8 cellular contexts compared by ENCODE assay signal in the genomic region with DNA sequence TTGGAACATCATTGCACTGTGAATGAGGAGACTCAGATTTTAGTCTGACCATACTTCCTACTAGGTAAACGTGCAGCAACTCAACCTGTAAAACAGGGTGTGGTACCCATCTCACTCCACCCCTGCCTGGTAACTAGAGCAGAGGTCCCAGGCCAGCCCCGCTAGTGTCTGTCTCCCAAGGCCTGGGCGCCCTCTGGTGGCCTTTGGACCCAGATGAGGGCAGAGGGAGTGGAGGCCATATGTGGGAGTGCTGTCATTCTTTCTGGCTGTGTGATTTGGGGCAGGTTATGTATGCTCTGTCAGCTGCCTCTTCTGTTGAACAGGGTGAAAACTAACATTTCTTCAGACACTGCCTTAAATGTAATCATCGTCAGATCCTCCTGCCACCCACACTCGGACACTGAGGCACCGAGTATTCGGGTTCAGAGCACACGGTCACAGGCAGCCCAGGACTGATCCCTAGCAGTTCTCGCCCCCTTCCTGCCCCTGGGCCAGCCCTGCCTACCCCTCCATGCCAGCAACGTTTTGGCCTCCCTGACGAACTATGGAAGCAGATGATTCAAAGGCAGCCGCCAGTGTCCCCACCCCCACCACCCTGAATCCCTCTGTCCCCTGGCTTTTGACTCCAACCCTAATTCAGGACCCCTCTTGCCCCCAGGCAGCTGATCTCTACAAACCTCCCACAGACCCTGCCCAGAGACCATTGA.
DNase-seq lines count a peak whose midpoint lies in the region; ATAC-seq and TF ChIP-seq lines count a peak whose summit lies in the region.

No MANE protein-coding gene starts in this region.

- CTCF ChIA-PET in SK-N-SH (lab: Yijun Ruan, JAX), result interaction anchor here (0.7 to 5.5 kb wide), 36 partner anchors 8 to 532 kb away, joined by 3 to 110 read pairs (median 4); no protein-coding TSS in a partner anchor

- no peak overlapping the region for H3K4me2 ChIP-seq in SK-N-SH

- peak; percentile 94 for TF ChIP-seq RAD21 in SK-N-SH (IDR thresholded peaks at IDR 0.05; ENCODE audit: low read length)

- H3K9ac ChIP-seq in SK-N-SH, result no peak overlapping the region

- no peaks in the 10 kb centered on the region for H3K4me1 ChIP-seq in HAP-1
- H3K4me1 ChIP-seq in SK-N-SH (ENCODE audit: control insufficient read depth in 1 of 2, insufficient read depth in 2 of 2, low read depth in 1 of 2, low read length in 1 of 2), result peaks cover 0 to 7% of the 10 kb centered on the region in 2 experiments; a peak in 1 of 4 replicates
- H3K4me1 ChIP-seq in upper lobe of left lung, result peaks cover 7 to 19% (median 12%) of the 10 kb centered on the region in 4 donors

- H2AFZ ChIP-seq in SK-N-SH (ENCODE audit: low read depth), result no peak overlapping the region

- DNase-seq in GF-D8 (lab: John Stamatoyannopoulos, UW) (peak; percentile 14), HAP-1 (ENCODE audit: low spot score in 2 of 2) (peak; percentile 63 to 93), MG63 (peak; percentile 80), SK-N-SH (peak; percentile 91), glomerular endothelial cell (ENCODE audit: extremely low read depth, low read depth, low spot score) (peak; percentile 22), pons (ENCODE audit: low spot score) (peak; percentile 81), upper lobe of left lung (peak in 1 of 2 donors; percentile 89)
- DNase-seq in activated naive CD4-positive, alpha-beta T cell treated with Interleukin-2 at 50 U/mL for 16 hours, result peak; percentile 89

- H3K27ac ChIP-seq in SK-N-SH (ENCODE audit: low read depth in 2 of 2, low read length in 1 of 2), result no peak overlapping the region
- no peak overlapping the region for H3K27ac ChIP-seq in upper lobe of left lung

- TF ChIP-seq EP300 in SK-N-SH (IDR thresholded peaks at IDR 0.05; ENCODE audit: borderline replicate concordance in 1 of 2, low read depth in 1 of 2, low read length in 1 of 2) (no peak), upper lobe of left lung (IDR thresholded peaks at IDR 0.05) (no peak)

- no peaks in the 10 kb centered on the region for H3K9me3 ChIP-seq in HAP-1
- no peaks in the 10 kb centered on the region for H3K9me3 ChIP-seq in MG63
- H3K9me3 ChIP-seq in SK-N-SH, result no peaks in the 10 kb centered on the region
- H3K9me3 ChIP-seq in upper lobe of left lung, result no peaks in the 10 kb centered on the region

- WGBS in SK-N-SH (ENCODE audit: low lambda C conversion rate), result 28% methylated on average over 8 of the region's 12 CpGs
- WGBS in upper lobe of left lung, 2 donors, result 45 to 55% methylated on average over 8 to 12 of the region's 12 CpGs

- H3K36me3 ChIP-seq in HAP-1 (replicated peaks) (no peaks in the 10 kb centered on the region), MG63 (no peaks in the 10 kb centered on the region), SK-N-SH (replicated peaks in 1 of 2; ENCODE audit: control insufficient read depth in 1 of 2, insufficient read depth in 2 of 2, low read length in 1 of 2) (no peaks in the 10 kb centered on the region), upper lobe of left lung (no peaks in the 10 kb centered on the region)

- in situ Hi-C loops in HAP-1 (cut with MboI; ENCODE audit: low sequenced_read_pairs), result loop anchor here (5.0 kb wide), 2 partner anchors 175 to 375 kb away; no protein-coding TSS in a partner anchor

- H3F3A ChIP-seq in SK-N-SH (replicated peaks; ENCODE audit: insufficient read depth), result no peaks in the 10 kb centered on the region

- POLR2A ChIA-PET in SK-N-SH (lab: Yijun Ruan, JAX), result no interaction called here

- H3K4me3 ChIP-seq in HAP-1 (no peak overlapping the region), MG63 (no peak overlapping the region), SK-N-SH (ENCODE audit: low read depth in 2 of 2, low read length in 1 of 2) (peak overlapping the region in 1 of 2 experiments; percentile 42; a peak in 1 of 4 replicates), upper lobe of left lung (no peak overlapping the region)

- ATAC-seq in upper lobe of left lung (ENCODE audit: low FRiP score in 2 of 2), result peak; percentile 88 to 93

- no peaks in the 10 kb centered on the region for H4K20me1 ChIP-seq in SK-N-SH (ENCODE audit: insufficient read depth)

- H3K27me3 ChIP-seq in HAP-1 (ENCODE audit: low read depth) (no peaks in the 10 kb centered on the region), MG63 (peaks cover 2% of the 10 kb centered on the region; the same call in 1 of the 2 replicates), SK-N-SH (ENCODE audit: insufficient read depth) (no peaks in the 10 kb centered on the region; the same call in 1 of the 2 replicates), upper lobe of left lung (no peaks in the 10 kb centered on the region)

- no peaks in the 10 kb centered on the region for H3K79me2 ChIP-seq in SK-N-SH (ENCODE audit: insufficient read depth)

- no peak for TF ChIP-seq POLR2A in upper lobe of left lung (IDR thresholded peaks at IDR 0.05)

- TF ChIP-seq CTCF in SK-N-SH (IDR thresholded peaks at IDR 0.05), result peak; percentile 89
- peak; percentile 80 to 88 (median 86) for TF ChIP-seq CTCF in upper lobe of left lung (IDR thresholded peaks at IDR 0.05)

- no peaks in the 10 kb centered on the region for H3K9me2 ChIP-seq in SK-N-SH

TF ChIP-seq in SK-N-SH, 30 proteins besides CTCF, POLR2A, EP300 and RAD21:
- peak; percentile 97 for TF ChIP-seq SMC3 (IDR thresholded peaks at IDR 0.05; ENCODE audit: low read depth, low read length)
- TF ChIP-seq, protein P1, sequence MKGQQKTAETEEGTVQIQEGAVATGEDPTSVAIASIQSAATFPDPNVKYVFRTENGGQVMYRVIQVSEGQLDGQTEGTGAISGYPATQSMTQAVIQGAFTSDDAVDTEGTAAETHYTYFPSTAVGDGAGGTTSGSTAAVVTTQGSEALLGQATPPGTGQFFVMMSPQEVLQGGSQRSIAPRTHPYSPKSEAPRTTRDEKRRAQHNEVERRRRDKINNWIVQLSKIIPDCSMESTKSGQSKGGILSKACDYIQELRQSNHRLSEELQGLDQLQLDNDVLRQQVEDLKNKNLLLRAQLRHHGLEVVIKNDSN (IDR thresholded peaks at IDR 0.05; ENCODE audit: borderline replicate concordance, low read depth), result no peak
